ENCODE assay signal across 20 cellular contexts in genomic region chr2:25490220-25490619, GRCh38.
A peak's percentile ranks its signal among the peaks of the same experiment; 100 is the strongest.
DNase-seq lines count a peak whose midpoint lies in the region; ATAC-seq and TF ChIP-seq lines count a peak whose summit lies in the region.
"Had no signal": no experiment of that assay in that cellular context is flagged by ENCODE, and none has a peak within 500 bp of the region (broad histone marks: within the 10 kb centered on the region; RNA-seq: fewer than 3 reads in every experiment).

No MANE protein-coding gene starts in this region.

- no peaks in the 10 kb centered on the region for H3K9me3 ChIP-seq in body of pancreas
- H3K9me3 ChIP-seq: MG63 had no signal

- H3K4me3 ChIP-seq in body of pancreas: no peak overlapping the region
- H3K4me3 ChIP-seq: GM12878, GM23248, MG63 had no signal

- TF ChIP-seq POLR2A in body of pancreas (IDR thresholded peaks at IDR 0.05): no peak

- no peak for ATAC-seq in body of pancreas
- ATAC-seq: GM12878 had no signal

- TF ChIP-seq CTCF in body of pancreas (IDR thresholded peaks at IDR 0.05): no peak

- intact Hi-C loops in body of pancreas (cut with DNase I): no loop called here

- DNase-seq in NOMO-1 treated with DMSO at 0.1 percent for 48 hours (lab: John Stamatoyannopoulos, UW; ENCODE audit: unreplicated experiment) (peak; percentile 26), NOMO-1 treated with dmso at 0.1 percent for 144 hours (lab: John Stamatoyannopoulos, UW; ENCODE audit: unreplicated experiment) (no peak), MV-4-11 (lab: John Stamatoyannopoulos, UW) (peak; percentile 13), fibroblast of peridontal ligament (ENCODE audit: extremely low read depth) (peak; percentile 20), RPMI8226 (no peak), body of pancreas (no peak)
- no peak for DNase-seq in stimulated activated CD4-positive, alpha-beta T cell treated with anti-CD3 and anti-CD28 coated beads, Interleukin-2, amount 100 ng/mL, for 48 hours
- DNase-seq: 8988T, GM23248, H9, MG63, NCI-H1105, NCI-H146, NCI-H2029 treated with DMSO at 0.1 percent for 48 hours, NCI-H2171, NCI-H345, NCI-H524, PC-3, SHP77 had no signal

- no peaks in the 10 kb centered on the region for H3K4me1 ChIP-seq in body of pancreas

- WGBS in body of pancreas, 2 donors: 82 to 89% methylated on average over 3 of the region's 3 CpGs

- H3K27ac ChIP-seq in body of pancreas: no peak overlapping the region
- H3K27ac ChIP-seq: GM23248 had no signal

- H3K36me3 ChIP-seq in body of pancreas (replicated peaks in 1 of 2; ENCODE audit: insufficient read depth in 1 of 2, low read depth in 2 of 2): no peaks in the 10 kb centered on the region
- H3K36me3 ChIP-seq: MG63 had no signal

- no peaks in the 10 kb centered on the region for H3K27me3 ChIP-seq in body of pancreas
- H3K27me3 ChIP-seq: MG63 had no signal

Comparison
In these comparisons a context has a peak if more than half of its experiments do, and no peak if none do; other contexts are left out.
1. DNase-seq: peak in NOMO-1 treated with DMSO at 0.1 percent for 48 hours (single experiment), MV-4-11 (single experiment) and fibroblast of peridontal ligament (single experiment); none in NOMO-1 treated with dmso at 0.1 percent for 144 hours (single experiment), stimulated activated CD4-positive, alpha-beta T cell treated with anti-CD3 and anti-CD28 coated beads, Interleukin-2, amount 100 ng/mL, for 48 hours (0 of 2), RPMI8226 (single experiment) and body of pancreas (0 of 4).